Comparison of ENCODE assay signal across 12 cellular contexts in genomic region chr15:35496585-35496984, GRCh38. TPM values are rescaled to one million over a fixed set of nuclear protein-coding genes. Genes with fewer than 3 reads are reported as not detected.
DNase-seq lines count a peak whose midpoint lies in the region; ATAC-seq, FAIRE-seq and TF ChIP-seq lines count a peak whose summit lies in the region.
"Had no signal": no experiment of that assay in that cellular context is flagged by ENCODE, and none has a peak within 500 bp of the region (broad histone marks: within the 10 kb centered on the region; RNA-seq: fewer than 3 reads in every experiment).

No MANE protein-coding gene starts in this region.

- no peak overlapping the region for H3K4me3 ChIP-seq in AG10803 (ENCODE audit: low read length)
- H3K4me3 ChIP-seq: tibial artery had no signal

- POLR2A ChIA-PET in T-cell (lab: Charles Lee) = no interaction called here

- H3K4me3 Mint-ChIP-seq in T-cell = no peak overlapping the region
- no peak overlapping the region for H3K4me3 Mint-ChIP-seq in activated CD8-positive, alpha-beta memory T cell treated with anti-CD3 and anti-CD28 coated beads, Interleukin-2, amount 10 ng/mL, durations not matched to agents 7 days and 5 days
- H3K4me3 Mint-ChIP-seq: activated CD8-positive, alpha-beta T cell treated with anti-CD3 and anti-CD28 coated beads for 36 hours; brain had no signal

- DNase-seq in AG10803 (ENCODE audit: low read depth) (peak; percentile 40), GM19239 (ENCODE audit: insufficient read length, low spot score) (peak; percentile 13), T-cell (no peak), Ammon's horn (ENCODE audit: low spot score) (no peak), DMS153 (lab: John Stamatoyannopoulos, UW) (no peak)
- no peak for DNase-seq in activated CD8-positive, alpha-beta memory T cell treated with anti-CD3 and anti-CD28 coated beads, Interleukin-2, amount 10 ng/mL, durations not matched to agents 7 days and 5 days
- DNase-seq: activated CD8-positive, alpha-beta T cell treated with anti-CD3 and anti-CD28 coated beads for 36 hours; Right ventricle myocardium superior; tibial artery had no signal

- H3K36me3 Mint-ChIP-seq in T-cell = peaks cover 32% of the 10 kb centered on the region
- no peaks in the 10 kb centered on the region for H3K36me3 Mint-ChIP-seq in activated CD8-positive, alpha-beta memory T cell treated with anti-CD3 and anti-CD28 coated beads, Interleukin-2, amount 10 ng/mL, durations not matched to agents 7 days and 5 days
- H3K36me3 Mint-ChIP-seq: brain had no signal

- CTCF ChIA-PET in T-cell (lab: Charles Lee) = no interaction called here
- CTCF ChIA-PET in activated CD8-positive, alpha-beta memory T cell treated with anti-CD3 and anti-CD28 coated beads, Interleukin-2, amount 10 ng/mL, durations not matched to agents 7 days and 5 days (lab: Charles Lee) = no interaction called here

- peak; percentile 100 for ATAC-seq in HG02798 (IDR thresholded peaks at IDR 0.05; ENCODE audit: poor library complexity, unreplicated experiment)
- ATAC-seq in HG03575 (IDR thresholded peaks at IDR 0.05; ENCODE audit: extremely low read depth, insufficient number of reproducible peaks, low FRiP score, unreplicated experiment) = peak; percentile 99
- no peak for ATAC-seq in T-cell (replicated peaks in 1 of 4)
- no peak for ATAC-seq in activated CD8-positive, alpha-beta memory T cell treated with anti-CD3 and anti-CD28 coated beads, Interleukin-2, amount 10 ng/mL, durations not matched to agents 7 days and 5 days
- ATAC-seq: activated CD8-positive, alpha-beta T cell treated with anti-CD3 and anti-CD28 coated beads for 36 hours had no signal

- no peak overlapping the region for H3K27ac Mint-ChIP-seq in T-cell
- H3K27ac Mint-ChIP-seq in activated CD8-positive, alpha-beta memory T cell treated with anti-CD3 and anti-CD28 coated beads, Interleukin-2, amount 10 ng/mL, durations not matched to agents 7 days and 5 days = no peak overlapping the region
- H3K27ac Mint-ChIP-seq: activated CD8-positive, alpha-beta T cell treated with anti-CD3 and anti-CD28 coated beads for 36 hours; brain had no signal

- no peaks in the 10 kb centered on the region for H3K27me3 Mint-ChIP-seq in T-cell
- no peaks in the 10 kb centered on the region for H3K27me3 Mint-ChIP-seq in activated CD8-positive, alpha-beta memory T cell treated with anti-CD3 and anti-CD28 coated beads, Interleukin-2, amount 10 ng/mL, durations not matched to agents 7 days and 5 days
- H3K27me3 Mint-ChIP-seq: activated CD8-positive, alpha-beta T cell treated with anti-CD3 and anti-CD28 coated beads for 36 hours had no signal

- H3K4me1 Mint-ChIP-seq in T-cell = peaks cover 0 to 4% (median 0%) of the 10 kb centered on the region in 3 donors
- H3K4me1 Mint-ChIP-seq in activated CD8-positive, alpha-beta memory T cell treated with anti-CD3 and anti-CD28 coated beads, Interleukin-2, amount 10 ng/mL, durations not matched to agents 7 days and 5 days = no peaks in the 10 kb centered on the region
- H3K4me1 Mint-ChIP-seq: brain had no signal

- H3K9me3 Mint-ChIP-seq in T-cell = no peaks in the 10 kb centered on the region
- no peaks in the 10 kb centered on the region for H3K9me3 Mint-ChIP-seq in activated CD8-positive, alpha-beta memory T cell treated with anti-CD3 and anti-CD28 coated beads, Interleukin-2, amount 10 ng/mL, durations not matched to agents 7 days and 5 days (ENCODE audit: low read depth)
- H3K9me3 Mint-ChIP-seq: activated CD8-positive, alpha-beta T cell treated with anti-CD3 and anti-CD28 coated beads for 36 hours; brain had no signal

- no peak for TF ChIP-seq CTCF in AG10803 (conservative IDR thresholded peaks at IDR 0.05; ENCODE audit: low read length)

- peak; percentile 84 for FAIRE-seq in GM19239 (lab: Jason Lieb, UNC)

RNA-seq across cellular contexts. Expression of gene DPH6, which starts 49.4 kb away (rescaled TPM):
- total RNA-seq in T-cell = 10 to 100 TPM; 11.9 to 18.6 (median 14.6) TPM
- total RNA-seq in activated CD8-positive, alpha-beta memory T cell treated with anti-CD3 and anti-CD28 coated beads, Interleukin-2, amount 10 ng/mL, durations not matched to agents 7 days and 5 days = 10 to 100 TPM in 1 of 2 experiments, 1 to 10 TPM in 1; 9.4 to 11.9 TPM

Comparison
In these comparisons a context has a peak if more than half of its experiments do, and no peak if none do; other contexts are left out.
1. DNase-seq: peak in AG10803 (single experiment) and GM19239 (single experiment); none in T-cell (0 of 34), Ammon's horn (single experiment), DMS153 (single experiment) and activated CD8-positive, alpha-beta memory T cell treated with anti-CD3 and anti-CD28 coated beads, Interleukin-2, amount 10 ng/mL, durations not matched to agents 7 days and 5 days (single experiment).
2. ATAC-seq: peak in HG02798 (single experiment) and HG03575 (single experiment); none in T-cell (0 of 4) and activated CD8-positive, alpha-beta memory T cell treated with anti-CD3 and anti-CD28 coated beads, Interleukin-2, amount 10 ng/mL, durations not matched to agents 7 days and 5 days (single experiment).